ENCODE assay signal across 1 cellular context in genomic region chr10:48655426-48656240, GRCh38.
TF ChIP-seq lines count a peak whose summit lies in the region.

No MANE protein-coding gene starts in this region.

TF ChIP-seq in SK-N-SH, 30 proteins besides CTCF, POLR2A, EP300 and RAD21 (continued from another document):
- TF ChIP-seq TCF12 (IDR thresholded peaks at IDR 0.05) = peak; percentile 81
- no peak for TF ChIP-seq IRF3 (IDR thresholded peaks at IDR 0.05; ENCODE audit: low read depth, low read length)
- no peak for TF ChIP-seq YY1 (IDR thresholded peaks at IDR 0.05; ENCODE audit: low read depth)
- no peak for TF ChIP-seq ZBTB33 (IDR thresholded peaks at IDR 0.05; ENCODE audit: borderline replicate concordance, low read depth)
- no peak for TF ChIP-seq RFX5 (IDR thresholded peaks at IDR 0.05; ENCODE audit: low read length)
- TF ChIP-seq SMC3 (IDR thresholded peaks at IDR 0.05; ENCODE audit: low read depth, low read length) = no peak
- TF ChIP-seq FOXM1 (IDR thresholded peaks at IDR 0.05; ENCODE audit: low read depth) = no peak
- TF ChIP-seq CHD2 (IDR thresholded peaks at IDR 0.05; ENCODE audit: low read length, partially characterized antibody) = peak; percentile 62
- no peak for TF ChIP-seq GATA2 (CRISPR knock-in tag; IDR thresholded peaks at IDR 0.05)
- TF ChIP-seq POLR2AphosphoS5 (IDR thresholded peaks at IDR 0.05; ENCODE audit: low read depth, low read length) = no peak
- TF ChIP-seq NRF1 (IDR thresholded peaks at IDR 0.05; ENCODE audit: low read depth, low read length) = no peak
- no peak for TF ChIP-seq FOXJ3 (CRISPR knock-in tag; IDR thresholded peaks at IDR 0.05)
- TF ChIP-seq MEF2A (IDR thresholded peaks at IDR 0.05; ENCODE audit: borderline replicate concordance, low read depth) = no peak
- no peak for TF ChIP-seq REST (IDR thresholded peaks at IDR 0.05; ENCODE audit: low read depth, low read length)
- TF ChIP-seq PBX3 (IDR thresholded peaks at IDR 0.05) = peak; percentile 40
- peak; percentile 90 for TF ChIP-seq NFIC (IDR thresholded peaks at IDR 0.05; ENCODE audit: borderline replicate concordance)
- TF ChIP-seq GABPA (IDR thresholded peaks at IDR 0.05; ENCODE audit: low read depth) = no peak
- TF ChIP-seq SIN3A (IDR thresholded peaks at IDR 0.05; ENCODE audit: borderline replicate concordance, low read depth, low read length) = no peak
- no peak for TF ChIP-seq JUND (IDR thresholded peaks at IDR 0.05)
- TF ChIP-seq ELF1 (IDR thresholded peaks at IDR 0.05) = no peak
- no peak for TF ChIP-seq TAF1 (IDR thresholded peaks at IDR 0.05; ENCODE audit: borderline replicate concordance, low read depth, low read length)
